In the genomic region with DNA sequence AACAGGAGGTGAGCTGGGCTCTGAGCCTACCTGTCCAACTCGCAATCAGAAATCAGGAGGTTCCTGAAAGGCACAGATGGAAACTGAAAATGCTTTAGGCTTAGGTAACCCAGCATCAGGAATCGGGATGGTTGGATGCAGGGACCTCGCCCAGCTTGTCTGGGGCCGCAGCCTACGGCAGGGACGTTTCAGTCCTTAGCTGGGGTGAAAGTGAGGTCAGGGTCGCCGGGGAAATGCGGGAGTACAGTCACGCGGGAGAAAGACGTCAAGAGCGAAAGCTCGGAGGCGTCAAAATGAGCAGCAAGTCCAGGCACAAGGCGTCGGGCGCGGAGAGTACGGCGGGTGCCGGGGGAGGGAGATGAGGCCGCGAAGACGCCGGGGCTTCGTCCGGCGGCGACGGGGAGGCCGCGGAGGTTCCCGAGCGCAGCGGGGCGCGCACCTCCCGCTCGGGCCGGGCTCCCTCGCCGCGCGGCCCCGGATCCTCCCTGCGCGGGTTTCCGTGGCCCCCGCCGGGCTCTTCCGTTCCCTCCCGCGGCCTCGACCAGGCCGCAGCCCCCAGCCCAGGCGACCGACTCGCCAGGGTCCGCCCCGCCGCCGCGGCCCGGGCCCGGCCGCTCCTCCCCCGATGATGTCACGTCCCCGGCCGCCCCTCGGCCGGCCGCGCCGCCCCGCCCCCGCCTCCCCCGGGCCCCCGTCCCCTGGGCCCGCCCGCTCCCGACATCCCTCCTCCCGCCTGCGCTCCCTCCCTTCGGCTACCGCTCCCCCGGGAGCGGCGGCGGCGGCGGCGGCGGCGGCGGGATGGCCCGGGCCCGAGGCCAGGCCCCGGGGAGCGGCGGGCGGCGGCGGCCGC, we compare ENCODE assay signal across 8 cellular contexts. TPM values are rescaled to one million over a fixed set of nuclear protein-coding genes. Genes with fewer than 3 reads are reported as not detected.
DNase-seq lines count a peak whose midpoint lies in the region; ATAC-seq, FAIRE-seq and TF ChIP-seq lines count a peak whose summit lies in the region.

A gene with protein sequence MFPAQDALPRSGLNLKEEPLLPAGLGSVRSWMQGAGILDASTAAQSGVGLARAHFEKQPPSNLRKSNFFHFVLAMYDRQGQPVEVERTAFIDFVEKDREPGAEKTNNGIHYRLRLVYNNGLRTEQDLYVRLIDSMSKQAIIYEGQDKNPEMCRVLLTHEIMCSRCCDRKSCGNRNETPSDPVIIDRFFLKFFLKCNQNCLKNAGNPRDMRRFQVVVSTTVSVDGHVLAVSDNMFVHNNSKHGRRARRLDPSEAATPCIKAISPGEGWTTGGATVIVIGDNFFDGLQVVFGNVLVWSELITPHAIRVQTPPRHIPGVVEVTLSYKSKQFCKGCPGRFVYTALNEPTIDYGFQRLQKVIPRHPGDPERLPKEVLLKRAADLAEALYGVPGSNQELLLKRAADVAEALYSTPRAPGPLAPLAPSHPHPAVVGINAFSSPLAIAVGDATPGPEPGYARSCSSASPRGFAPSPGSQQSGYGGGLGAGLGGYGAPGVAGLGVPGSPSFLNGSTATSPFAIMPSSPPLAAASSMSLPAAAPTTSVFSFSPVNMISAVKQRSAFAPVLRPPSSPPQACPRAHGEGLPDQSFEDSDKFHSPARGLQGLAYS (plus strand): TSS at position 745 of the 850 bp plus-strand sequence. CDS start 866 bp downstream, outside the sequence.

- H3K36me3 ChIP-seq in endodermal cell (ENCODE audit: control insufficient read depth, insufficient read depth, low read length) (no peaks in the 10 kb centered on the region), thyroid gland (no peaks in the 10 kb centered on the region)

- H3K9me3 Mint-ChIP-seq in activated CD4-positive, alpha-beta T cell treated with anti-CD3 and anti-CD28 coated beads, Interleukin-2, amount 10 ng/mL, durations not matched to agents 24 days and 14 days, result no peaks in the 10 kb centered on the region
- no peaks in the 10 kb centered on the region for H3K9me3 Mint-ChIP-seq in endodermal cell

- H3K9ac ChIP-seq in endodermal cell (ENCODE audit: extremely low read depth, low read length, poor library complexity, severe bottlenecking), result no peak within 1 kb of the TSS

- H3K9me3 ChIP-seq in endodermal cell (ENCODE audit: control insufficient read depth, low read length), result no peaks in the 10 kb centered on the region
- no peaks in the 10 kb centered on the region for H3K9me3 ChIP-seq in thyroid gland

- FAIRE-seq in HTR-8/SVneo (lab: Jason Lieb, UNC), result no peak

- H3K27me3 ChIP-seq in endodermal cell (ENCODE audit: control insufficient read depth, insufficient read depth, low read length, poor library complexity, severe bottlenecking) (peaks cover 82% of the 10 kb centered on the region), thyroid gland (no peaks in the 10 kb centered on the region)

- H3K4me1 ChIP-seq in endodermal cell (ENCODE audit: control insufficient read depth, insufficient read depth, low read length) (no peaks in the 10 kb centered on the region), thyroid gland (peaks cover 3 to 22% of the 10 kb centered on the region in 2 donors)

- H3K4me1 Mint-ChIP-seq in activated CD4-positive, alpha-beta T cell treated with anti-CD3 and anti-CD28 coated beads, Interleukin-2, amount 10 ng/mL, durations not matched to agents 24 days and 14 days, result peaks cover 31% of the 10 kb centered on the region
- peaks cover 10% of the 10 kb centered on the region for H3K4me1 Mint-ChIP-seq in endodermal cell

- TF ChIP-seq POLR2A in thyroid gland (IDR thresholded peaks at IDR 0.05), result peak in 1 of 2 donors; percentile 67

- TF ChIP-seq CTCF in endodermal cell (conservative IDR thresholded peaks at IDR 0.05) (no peak), thyroid gland (IDR thresholded peaks at IDR 0.05) (no peak)

- peaks cover 6% of the 10 kb centered on the region for H3K36me3 Mint-ChIP-seq in activated CD4-positive, alpha-beta T cell treated with anti-CD3 and anti-CD28 coated beads, Interleukin-2, amount 10 ng/mL, durations not matched to agents 24 days and 14 days (ENCODE audit: low read depth)
- no peaks in the 10 kb centered on the region for H3K36me3 Mint-ChIP-seq in endodermal cell (ENCODE audit: low read depth)

- intact Hi-C loops in activated CD4-positive, alpha-beta T cell treated with anti-CD3 and anti-CD28 coated beads, Interleukin-2, amount 10 ng/mL, durations not matched to agents 24 days and 14 days (cut with micrococcal nuclease), result loop anchor here (10.0 kb wide), 1 partner anchor 293 kb away; no protein-coding TSS in a partner anchor
- intact Hi-C loops in thyroid gland (cut with DNase I), result loop anchor here (5.0 kb wide), 2 partner anchors 50 to 150 kb away; partner anchors contain the start of genes PCED1A and VPS16

- peak within 1 kb of the TSS; percentile 88 for H3K27ac Mint-ChIP-seq in activated CD4-positive, alpha-beta T cell treated with anti-CD3 and anti-CD28 coated beads, Interleukin-2, amount 10 ng/mL, durations not matched to agents 24 days and 14 days
- peak within 1 kb of the TSS; percentile 67 for H3K27ac Mint-ChIP-seq in endodermal cell

- peak within 1 kb of the TSS; percentile 92 for H3K4me3 Mint-ChIP-seq in activated CD4-positive, alpha-beta T cell treated with anti-CD3 and anti-CD28 coated beads, Interleukin-2, amount 10 ng/mL, durations not matched to agents 24 days and 14 days
- H3K4me3 Mint-ChIP-seq in endodermal cell, result peak within 1 kb of the TSS; percentile 71

- WGBS in endodermal cell (ENCODE audit: insufficient coverage in 1 of 2, insufficient read length in 1 of 2), 2 experiments, result 3 to 9% methylated on average over 30 to 106 of the region's 106 CpGs
- WGBS in thyroid gland, 2 donors, result 6 to 9% methylated on average over 19 to 26 of the region's 106 CpGs

- DNase-seq in CD1c-positive myeloid dendritic cell (ENCODE audit: extremely low spot score) (peak; percentile 21), HTR-8/SVneo (ENCODE audit: insufficient read length, low spot score) (peak; percentile 74), endodermal cell (peak; percentile 80), midbrain (lab: John Stamatoyannopoulos, UW) (peak; percentile 24), thyroid gland (peak; percentile 65 to 69)
- peak; percentile 76 for DNase-seq in activated CD4-positive, alpha-beta T cell treated with anti-CD3 and anti-CD28 coated beads, Interleukin-2, amount 10 ng/mL, durations not matched to agents 24 days and 14 days

- H3K27ac ChIP-seq in endodermal cell (ENCODE audit: low read depth, low read length) (no peak within 1 kb of the TSS), thyroid gland (peak within 1 kb of the TSS; percentile 25 to 73 (median 50))

- H3K4me3 ChIP-seq in endodermal cell (ENCODE audit: low read length) (peak within 1 kb of the TSS; percentile 68), thyroid gland (replicated peaks in 1 of 3) (peak within 1 kb of the TSS; percentile 32 to 58 (median 42))

- ATAC-seq in GM18520 (IDR thresholded peaks at IDR 0.05; ENCODE audit: unreplicated experiment) (no peak), GM18502 (IDR thresholded peaks at IDR 0.05; ENCODE audit: poor library complexity, unreplicated experiment) (no peak)

- H3K27me3 Mint-ChIP-seq in activated CD4-positive, alpha-beta T cell treated with anti-CD3 and anti-CD28 coated beads, Interleukin-2, amount 10 ng/mL, durations not matched to agents 24 days and 14 days, result peaks cover 56% of the 10 kb centered on the region
- peaks cover 87% of the 10 kb centered on the region for H3K27me3 Mint-ChIP-seq in endodermal cell (ENCODE audit: insufficient read depth)

RNA-seq across cellular contexts. Expression of the gene that starts here (rescaled TPM):
- 7.3 and 7.6 TPM in 2 replicates for total RNA-seq in activated CD4-positive, alpha-beta T cell treated with anti-CD3 and anti-CD28 coated beads, Interleukin-2, amount 10 ng/mL, durations not matched to agents 24 days and 14 days
- total RNA-seq in endodermal cell, result 10 to 100 TPM in 1 of 2 donors, 1 to 10 TPM in 1; 6.4 to 12.1 TPM
- polyA plus RNA-seq in endodermal cell (2013, experiment 1 of 2), result 17.5 TPM
- polyA plus RNA-seq in endodermal cell (2013, experiment 2 of 2), result 16.1 TPM
- 10 to 100 TPM; 24.2 to 55.8 (median 42.4) TPM for total RNA-seq in thyroid gland

Comparison
In these comparisons a context has a peak if more than half of its experiments do, and no peak if none do; other contexts are left out.
1. DNase-seq: peak in every context shown above with its lines; median percentile 80 in endodermal cell; 76 in activated CD4-positive, alpha-beta T cell treated with anti-CD3 and anti-CD28 coated beads, Interleukin-2, amount 10 ng/mL, durations not matched to agents 24 days and 14 days; 74 in HTR-8/SVneo; 67 in thyroid gland; 24 in midbrain; 21 in CD1c-positive myeloid dendritic cell.